9 cellular contexts compared by ENCODE assay signal in the genomic region with DNA sequence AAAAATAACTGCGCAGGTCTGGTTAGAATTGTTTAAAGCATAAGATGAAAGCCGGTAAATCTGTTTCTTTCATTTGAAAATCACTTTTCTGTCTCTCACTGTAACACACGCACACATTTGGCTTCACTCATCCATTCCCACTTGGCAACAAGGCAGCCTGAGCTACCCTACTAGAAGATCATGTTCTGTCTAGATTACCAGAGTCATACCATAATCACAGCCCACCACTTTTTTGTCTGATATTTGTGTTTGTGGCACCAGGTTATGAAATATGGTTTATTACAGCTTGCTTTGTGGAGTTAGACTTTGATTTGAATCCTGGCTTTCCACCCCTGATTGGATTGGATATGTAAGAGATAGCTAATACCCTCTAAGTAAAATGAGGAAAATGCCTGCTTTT. TPM values are rescaled to one million over a fixed set of nuclear protein-coding genes. Genes with fewer than 3 reads are reported as not detected.
DNase-seq lines count a peak whose midpoint lies in the region; ATAC-seq and TF ChIP-seq lines count a peak whose summit lies in the region.
"Had no signal": no experiment of that assay in that cellular context is flagged by ENCODE, and none has a peak within 500 bp of the region (broad histone marks: within the 10 kb centered on the region; RNA-seq: fewer than 3 reads in every experiment).

No MANE protein-coding gene starts in this region.

- POLR2A ChIA-PET in WTC11 (lab: Charles Lee) = interaction anchor here (0.7 to 1.2 kb wide), 3 partner anchors 53 to 1476 kb away, joined by 3 to 5 read pairs (median 4); no protein-coding TSS in a partner anchor

- peaks cover 21 to 72% (median 53%) of the 10 kb centered on the region in 4 donors for H3K4me1 ChIP-seq in stomach

- H3K9me3 ChIP-seq in stomach = no peaks in the 10 kb centered on the region

- H3K36me3 Mint-ChIP-seq in activated CD8-positive, alpha-beta memory T cell treated with anti-CD3 and anti-CD28 coated beads, Interleukin-2, amount 10 ng/mL, durations not matched to agents 7 days and 5 days = peaks cover 21% of the 10 kb centered on the region
- H3K36me3 Mint-ChIP-seq in WTC11 = peaks cover 3% of the 10 kb centered on the region; the same call in 1 of the 2 replicates

- no peak for TF ChIP-seq EP300 in stomach (IDR thresholded peaks at IDR 0.05)

- H3K9me3 Mint-ChIP-seq in activated CD8-positive, alpha-beta memory T cell treated with anti-CD3 and anti-CD28 coated beads, Interleukin-2, amount 10 ng/mL, durations not matched to agents 7 days and 5 days (ENCODE audit: low read depth) = no peaks in the 10 kb centered on the region
- no peaks in the 10 kb centered on the region for H3K9me3 Mint-ChIP-seq in WTC11

- TF ChIP-seq CTCF in WTC11 (IDR thresholded peaks at IDR 0.05) (no peak), foreskin fibroblast (IDR thresholded peaks at IDR 0.05; ENCODE audit: low read depth, low read length) (no peak), stomach (IDR thresholded peaks at IDR 0.05) (no peak), GM20000 (IDR thresholded peaks at IDR 0.05; ENCODE audit: extremely low read depth, missing control alignments) (no peak)

- CTCF ChIA-PET in activated CD8-positive, alpha-beta memory T cell treated with anti-CD3 and anti-CD28 coated beads, Interleukin-2, amount 10 ng/mL, durations not matched to agents 7 days and 5 days (lab: Charles Lee) = interaction anchor here (1.2 to 1.3 kb wide), 2 partner anchors 53 to 213 kb away, joined by 3 to 5 read pairs; a partner anchor contains a TSS
- CTCF ChIA-PET in WTC11 (lab: Charles Lee) = interaction anchor here (0.9 to 1.6 kb wide), 2 partner anchors 13 to 121 kb away, joined by 4 to 5 read pairs; no protein-coding TSS in a partner anchor

- H3K4me3 ChIP-seq in foreskin fibroblast (ENCODE audit: low read depth in 1 of 2, low read length in 2 of 2) (peak overlapping the region; percentile 71 to 96), stomach (peak overlapping the region; percentile 75 to 96 (median 90))

- peak overlapping the region; percentile 30 for H3K27ac Mint-ChIP-seq in activated CD8-positive, alpha-beta memory T cell treated with anti-CD3 and anti-CD28 coated beads, Interleukin-2, amount 10 ng/mL, durations not matched to agents 7 days and 5 days
- peak overlapping the region; percentile 17; the same call in 1 of the 2 replicates for H3K27ac Mint-ChIP-seq in WTC11

- peaks cover 49% of the 10 kb centered on the region for H3K4me1 Mint-ChIP-seq in activated CD8-positive, alpha-beta memory T cell treated with anti-CD3 and anti-CD28 coated beads, Interleukin-2, amount 10 ng/mL, durations not matched to agents 7 days and 5 days
- H3K4me1 Mint-ChIP-seq in WTC11 = peaks cover 46% of the 10 kb centered on the region

- DNase-seq in activated CD8-positive, alpha-beta memory T cell treated with anti-CD3 and anti-CD28 coated beads, Interleukin-2, amount 10 ng/mL, durations not matched to agents 7 days and 5 days = no peak
- no peak for DNase-seq in activated CD8-positive, alpha-beta memory T cell treated with anti-CD3 and anti-CD28 coated beads for 24 hours
- DNase-seq in WTC11 (ENCODE audit: low spot score) = no peak
- DNase-seq in foreskin fibroblast = peak in 1 of 2 donors; percentile 34
- DNase-seq in stomach = no peak
- no peak for DNase-seq in NCI-H187 treated with DMSO at 0.1 percent for 48 hours (lab: John Stamatoyannopoulos, UW)
- no peak for DNase-seq in GM20000 (ENCODE audit: low spot score)
- no peak for DNase-seq in HPDE6-E6E7 (ENCODE audit: extremely low spot score)
- DNase-seq: T1000 had no signal

- H3K36me3 ChIP-seq in stomach = no peaks in the 10 kb centered on the region

- intact Hi-C loops in stomach (cut with DNase I; ENCODE audit: low total_unique reads) = loop anchor here (10.0 kb wide), 1 partner anchor 52 kb away; a partner anchor contains a TSS

- peak overlapping the region; percentile 45 for H3K4me3 Mint-ChIP-seq in activated CD8-positive, alpha-beta memory T cell treated with anti-CD3 and anti-CD28 coated beads, Interleukin-2, amount 10 ng/mL, durations not matched to agents 7 days and 5 days
- H3K4me3 Mint-ChIP-seq in WTC11 = peak overlapping the region; percentile 99

- no peak for TF ChIP-seq POLR2A in stomach (IDR thresholded peaks at IDR 0.05)

- no peaks in the 10 kb centered on the region for H3K27me3 Mint-ChIP-seq in activated CD8-positive, alpha-beta memory T cell treated with anti-CD3 and anti-CD28 coated beads, Interleukin-2, amount 10 ng/mL, durations not matched to agents 7 days and 5 days
- no peaks in the 10 kb centered on the region for H3K27me3 Mint-ChIP-seq in WTC11 (ENCODE audit: low read depth)

- peak overlapping the region in 4 of 5 donors; percentile 1 to 99 (median 64) for H3K27ac ChIP-seq in stomach

- 60 to 77% (median 65%) methylated on average over 3 of the region's 3 CpGs for WGBS in stomach, 5 donors

- no peaks in the 10 kb centered on the region for H3K27me3 ChIP-seq in stomach

- no peak for ATAC-seq in activated CD8-positive, alpha-beta memory T cell treated with anti-CD3 and anti-CD28 coated beads, Interleukin-2, amount 10 ng/mL, durations not matched to agents 7 days and 5 days
- ATAC-seq in WTC11 = no peak

TF ChIP-seq in WTC11, 78 proteins besides CTCF, POLR2A, EP300 and RAD21:
- TF ChIP-seq, protein P1, sequence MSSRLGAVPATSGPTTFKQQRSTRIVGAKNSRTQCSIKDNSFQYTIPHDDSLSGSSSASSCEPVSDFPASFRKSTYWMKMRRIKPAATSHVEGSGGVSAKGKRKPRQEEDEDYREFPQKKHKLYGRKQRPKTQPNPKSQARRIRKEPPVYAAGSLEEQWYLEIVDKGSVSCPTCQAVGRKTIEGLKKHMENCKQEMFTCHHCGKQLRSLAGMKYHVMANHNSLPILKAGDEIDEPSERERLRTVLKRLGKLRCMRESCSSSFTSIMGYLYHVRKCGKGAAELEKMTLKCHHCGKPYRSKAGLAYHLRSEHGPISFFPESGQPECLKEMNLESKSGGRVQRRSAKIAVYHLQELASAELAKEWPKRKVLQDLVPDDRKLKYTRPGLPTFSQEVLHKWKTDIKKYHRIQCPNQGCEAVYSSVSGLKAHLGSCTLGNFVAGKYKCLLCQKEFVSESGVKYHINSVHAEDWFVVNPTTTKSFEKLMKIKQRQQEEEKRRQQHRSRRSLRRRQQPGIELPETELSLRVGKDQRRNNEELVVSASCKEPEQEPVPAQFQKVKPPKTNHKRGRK (CRISPR knock-in tag; IDR thresholded peaks at IDR 0.05; ENCODE audit: borderline replicate concordance) = no peak
- no peak for TF ChIP-seq FOXP1 (CRISPR knock-in tag; IDR thresholded peaks at IDR 0.05; ENCODE audit: borderline replicate concordance)

RNA-seq across cellular contexts. Expression of a gene that starts 2.2 kb away (rescaled TPM):
- total RNA-seq in activated CD8-positive, alpha-beta memory T cell treated with anti-CD3 and anti-CD28 coated beads, Interleukin-2, amount 10 ng/mL, durations not matched to agents 7 days and 5 days = 10 to 100 TPM; 30.1 to 43.1 TPM
- 134 to 162 TPM (median 141 TPM) in 3 replicates for total RNA-seq in WTC11 (2021)
- 100 to 1,000 TPM in 3 of 5 donors, 10 to 100 TPM in 2; 20.6 to 120 (median 104) TPM for total RNA-seq in stomach
- 10 to 100 TPM; 23.0 to 31.3 (median 23.6) TPM for polyA plus RNA-seq in stomach

RNA-seq across cellular contexts. Expression of a gene that starts 53.4 kb away (rescaled TPM):
- 100 to 1,000 TPM; 148 to 230 TPM for total RNA-seq in activated CD8-positive, alpha-beta memory T cell treated with anti-CD3 and anti-CD28 coated beads, Interleukin-2, amount 10 ng/mL, durations not matched to agents 7 days and 5 days
- total RNA-seq in WTC11 (2021) (279 to 294 TPM (median 284 TPM) in 3 replicates), stomach (100 to 1,000 TPM in 1 of 5 donors, 10 to 100 TPM in 4; 24.5 to 183 (median 50.1) TPM)
- 10 to 100 TPM; 15.2 to 42.2 (median 30.6) TPM for polyA plus RNA-seq in stomach
